Comparison of ENCODE assay signal across 8 cellular contexts in the genomic region with DNA sequence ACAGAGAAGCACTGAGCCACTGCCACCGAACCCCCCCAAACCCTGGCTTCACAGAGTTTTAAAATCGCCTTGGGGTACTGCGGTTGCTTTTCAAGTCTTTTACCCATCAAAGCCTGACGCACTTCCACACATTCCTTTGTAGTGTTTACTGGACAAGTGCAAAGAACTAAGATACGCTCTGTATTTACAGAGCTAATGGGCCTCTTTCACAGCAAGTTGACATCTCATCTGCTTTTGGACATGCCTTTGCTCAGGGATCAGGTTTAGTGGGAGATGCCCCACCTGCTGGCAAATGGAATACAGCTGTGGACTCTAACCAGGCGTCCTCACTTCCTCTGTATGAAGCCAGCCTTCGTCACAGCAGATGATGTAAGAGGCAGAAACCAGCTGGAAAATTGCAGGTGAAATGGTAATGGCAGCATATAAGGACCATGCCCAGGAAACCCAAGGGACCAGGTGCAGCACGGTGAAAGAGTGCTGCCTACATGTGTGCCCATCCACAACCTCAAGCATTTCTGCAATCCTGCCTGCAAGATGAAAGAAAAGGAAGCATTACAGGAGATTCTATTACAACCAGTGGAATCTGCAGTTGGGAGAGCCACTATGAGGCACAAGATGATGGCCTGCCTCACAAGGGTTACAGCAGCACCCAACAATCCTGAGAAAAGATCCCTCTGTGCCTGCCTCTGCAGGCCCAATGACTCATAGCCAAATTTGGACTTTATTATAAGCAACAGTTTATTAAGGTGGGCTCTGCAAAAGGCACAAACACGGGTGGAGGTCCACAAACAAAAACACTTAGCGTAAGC. TPM values are rescaled to one million over a fixed set of nuclear protein-coding genes. Genes with fewer than 3 reads are reported as not detected.
DNase-seq lines count a peak whose midpoint lies in the region; ATAC-seq and TF ChIP-seq lines count a peak whose summit lies in the region.

No MANE protein-coding gene starts in this region.

- no peak for DNase-seq in CD4-positive, CD25-positive, alpha-beta regulatory T cell
- no peak for DNase-seq in activated naive CD4-positive, alpha-beta T cell treated with anti-CD3 and anti-CD28 coated beads, Interleukin-2, amount 50 U/mL, for 72 hours (ENCODE audit: low spot score in 2 of 2)
- DNase-seq in left lung, result no peak
- peak; percentile 22 for DNase-seq in upper lobe of right lung
- DNase-seq in AML-193 (lab: John Stamatoyannopoulos, UW), result no peak

- H3K36me3 Mint-ChIP-seq in CD4-positive, CD25-positive, alpha-beta regulatory T cell, result peaks cover 8% of the 10 kb centered on the region
- peaks cover 0 to 19% of the 10 kb centered on the region in 2 donors for H3K36me3 Mint-ChIP-seq in activated naive CD4-positive, alpha-beta T cell treated with anti-CD3 and anti-CD28 coated beads, Interleukin-2, amount 50 U/mL, for 72 hours

- H3K27me3 Mint-ChIP-seq in CD4-positive, CD25-positive, alpha-beta regulatory T cell, result no peaks in the 10 kb centered on the region

- peaks cover 13% of the 10 kb centered on the region for H3K36me3 ChIP-seq in CD4-positive, CD25-positive, alpha-beta regulatory T cell (ENCODE audit: control insufficient read depth, insufficient read depth, low read length)
- H3K36me3 ChIP-seq in Loucy (ENCODE audit: insufficient read depth, low read length) (peaks cover 9% of the 10 kb centered on the region; the same call in 1 of the 2 replicates), left lung (peaks cover 0 to 5% of the 10 kb centered on the region in 2 donors), upper lobe of right lung (no peaks in the 10 kb centered on the region)

- H3K4me3 Mint-ChIP-seq in CD4-positive, CD25-positive, alpha-beta regulatory T cell, result peak overlapping the region; percentile 60 to 83 (median 70)

- no peak overlapping the region for H2AFZ ChIP-seq in Loucy (ENCODE audit: low read length)

- peaks cover 92% of the 10 kb centered on the region for H3K79me2 ChIP-seq in Loucy (ENCODE audit: insufficient read depth, low read length)

- intact Hi-C loops in left lung (cut with DNase I), result no loop called here
- intact Hi-C loops in upper lobe of right lung (cut with DNase I), result no loop called here

- peak overlapping the region; percentile 49 for H3K4me3 ChIP-seq in CD4-positive, CD25-positive, alpha-beta regulatory T cell (ENCODE audit: low read depth, low read length)
- H3K4me3 ChIP-seq in Loucy (ENCODE audit: low read length, poor library complexity, severe bottlenecking) (peak overlapping the region; percentile 20), left lung (no peak overlapping the region), upper lobe of right lung (no peak overlapping the region)

- peak overlapping the region; percentile 43 to 90 (median 86) for H3K27ac Mint-ChIP-seq in CD4-positive, CD25-positive, alpha-beta regulatory T cell
- H3K27ac Mint-ChIP-seq in activated naive CD4-positive, alpha-beta T cell treated with anti-CD3 and anti-CD28 coated beads, Interleukin-2, amount 50 U/mL, for 72 hours, result peak overlapping the region; percentile 91 to 95

- no peaks in the 10 kb centered on the region for H3K9me3 Mint-ChIP-seq in CD4-positive, CD25-positive, alpha-beta regulatory T cell
- no peaks in the 10 kb centered on the region for H3K9me3 Mint-ChIP-seq in activated naive CD4-positive, alpha-beta T cell treated with anti-CD3 and anti-CD28 coated beads, Interleukin-2, amount 50 U/mL, for 72 hours

- TF ChIP-seq CTCF in Loucy (conservative IDR thresholded peaks at IDR 0.05; ENCODE audit: low read length) (peak; percentile 33), left lung (IDR thresholded peaks at IDR 0.05) (no peak), upper lobe of right lung (IDR thresholded peaks at IDR 0.05) (no peak)

- peak overlapping the region; percentile 30 for H3K27ac ChIP-seq in CD4-positive, CD25-positive, alpha-beta regulatory T cell (ENCODE audit: insufficient read depth, low read length, poor library complexity, severe bottlenecking)
- H3K27ac ChIP-seq in left lung, result peak overlapping the region in 1 of 2 donors; percentile 50
- peak overlapping the region; percentile 63 for H3K27ac ChIP-seq in upper lobe of right lung

- H4K20me1 ChIP-seq in Loucy (ENCODE audit: insufficient read depth, low read length, poor library complexity, severe bottlenecking), result peaks cover 78% of the 10 kb centered on the region

- peaks cover 15% of the 10 kb centered on the region for H3F3A ChIP-seq in Loucy (ENCODE audit: low read depth)

- H3K4me1 Mint-ChIP-seq in CD4-positive, CD25-positive, alpha-beta regulatory T cell, result peaks cover 46 to 97% (median 74%) of the 10 kb centered on the region in 4 donors

- H3K4me1 ChIP-seq in CD4-positive, CD25-positive, alpha-beta regulatory T cell (ENCODE audit: control insufficient read depth, insufficient read depth, low read length, poor library complexity, severe bottlenecking), result peaks cover 82% of the 10 kb centered on the region
- peaks cover 71% of the 10 kb centered on the region for H3K4me1 ChIP-seq in Loucy (ENCODE audit: insufficient read depth, low read length, poor library complexity, severe bottlenecking)
- H3K4me1 ChIP-seq in left lung, result peaks cover 69 to 99% of the 10 kb centered on the region in 2 donors
- peaks cover 98% of the 10 kb centered on the region for H3K4me1 ChIP-seq in upper lobe of right lung

- no peaks in the 10 kb centered on the region for H3K9me3 ChIP-seq in CD4-positive, CD25-positive, alpha-beta regulatory T cell (ENCODE audit: control insufficient read depth in 2 of 2, low read length in 2 of 2)
- H3K9me3 ChIP-seq in Loucy (ENCODE audit: insufficient read depth, low read depth, low read length), result no peaks in the 10 kb centered on the region
- H3K9me3 ChIP-seq in left lung, result no peaks in the 10 kb centered on the region
- no peaks in the 10 kb centered on the region for H3K9me3 ChIP-seq in upper lobe of right lung

- no peaks in the 10 kb centered on the region for H3K27me3 ChIP-seq in CD4-positive, CD25-positive, alpha-beta regulatory T cell (ENCODE audit: control insufficient read depth, insufficient read depth, low read length)
- H3K27me3 ChIP-seq in Loucy (ENCODE audit: insufficient read depth, low read length, poor library complexity, severe bottlenecking), result no peaks in the 10 kb centered on the region
- no peaks in the 10 kb centered on the region for H3K27me3 ChIP-seq in left lung
- no peaks in the 10 kb centered on the region for H3K27me3 ChIP-seq in upper lobe of right lung

- peak in 1 of 2 donors; percentile 28 for ATAC-seq in CD4-positive, CD25-positive, alpha-beta regulatory T cell (ENCODE audit: low read depth in 2 of 2)
- peak in 1 of 2 donors; percentile 16 for ATAC-seq in activated naive CD4-positive, alpha-beta T cell treated with anti-CD3 and anti-CD28 coated beads, Interleukin-2, amount 50 U/mL, for 72 hours
- peak; percentile 35 for ATAC-seq in left lung
- peak; percentile 57 for ATAC-seq in upper lobe of right lung
- no peak for ATAC-seq in GM21825 (IDR thresholded peaks at IDR 0.05; ENCODE audit: unreplicated experiment)
- no peak for ATAC-seq in GM19455 (IDR thresholded peaks at IDR 0.05; ENCODE audit: unreplicated experiment)

- H3K4me2 ChIP-seq in Loucy (ENCODE audit: low read depth, low read length, poor library complexity, severe bottlenecking), result peak overlapping the region; percentile 61

- H3K9ac ChIP-seq in Loucy (ENCODE audit: low read depth, low read length, poor library complexity, severe bottlenecking), result peak overlapping the region; percentile 19

- no peaks in the 10 kb centered on the region for H3K9me2 ChIP-seq in Loucy (replicated peaks; ENCODE audit: low read depth, low read length)

RNA-seq across cellular contexts. Expression of gene BRD4, which starts 34.7 kb away (rescaled TPM):
- total RNA-seq in CD4-positive, CD25-positive, alpha-beta regulatory T cell, result 168 TPM
- 10 to 100 TPM in 1 of 4 donors, 1 to 10 TPM in 3; 6.6 to 12.4 (median 9.3) TPM for polyA plus RNA-seq in CD4-positive, CD25-positive, alpha-beta regulatory T cell
- 100 to 1,000 TPM; 108 to 114 TPM for total RNA-seq in activated naive CD4-positive, alpha-beta T cell treated with anti-CD3 and anti-CD28 coated beads, Interleukin-2, amount 50 U/mL, for 72 hours
- total RNA-seq in left lung, result 10 to 100 TPM; 79.1 to 89.6 TPM
- total RNA-seq in upper lobe of right lung, result 101 TPM

Comparison
In these comparisons a context has a peak if more than half of its experiments do, and no peak if none do; other contexts are left out.
1. ATAC-seq: peak in left lung (single experiment) and upper lobe of right lung (single experiment); none in GM21825 (single experiment) and GM19455 (single experiment).
2. H3K4me3 ChIP-seq: peak in CD4-positive, CD25-positive, alpha-beta regulatory T cell (single experiment) and Loucy (single experiment); none in left lung (0 of 2) and upper lobe of right lung (single experiment).